In genomic region chr12:26971963-26972362, GRCh38 we compare ENCODE assay signal across 8 cellular contexts. TPM values are rescaled to one million over a fixed set of nuclear protein-coding genes. Genes with fewer than 3 reads are reported as not detected.
DNase-seq lines count a peak whose midpoint lies in the region; ATAC-seq, FAIRE-seq and TF ChIP-seq lines count a peak whose summit lies in the region.

No MANE protein-coding gene starts in this region.

- H3K4me1 ChIP-seq in ascending aorta, result no peaks in the 10 kb centered on the region
- no peaks in the 10 kb centered on the region for H3K4me1 ChIP-seq in tibial artery

- ATAC-seq in GM19463 (IDR thresholded peaks at IDR 0.05; ENCODE audit: unreplicated experiment) (peak; percentile 100), HG03460 (IDR thresholded peaks at IDR 0.05; ENCODE audit: unreplicated experiment) (peak; percentile 99)

- H3K27me3 ChIP-seq in ascending aorta (no peaks in the 10 kb centered on the region), tibial artery (no peaks in the 10 kb centered on the region)

- no peaks in the 10 kb centered on the region for H3K27me3 Mint-ChIP-seq in activated T-helper 1 cell treated with anti-CD3 and anti-CD28 coated beads, Interleukin-12 subunit alpha, Interleukin-12 subunit beta, Interleukin-2, Interleukin-4 antibody, amounts not matched to agents 30 ng/mL and 10 ng/mL and 1 ng/mL, durations not matched to agents 14 hours and 24 hours and 36 hours (ENCODE audit: insufficient read depth)

- H3K27ac Mint-ChIP-seq in activated T-helper 1 cell treated with anti-CD3 and anti-CD28 coated beads, Interleukin-12 subunit alpha, Interleukin-12 subunit beta, Interleukin-2, Interleukin-4 antibody, amounts not matched to agents 30 ng/mL and 10 ng/mL and 1 ng/mL, durations not matched to agents 14 hours and 24 hours and 36 hours, result peak overlapping the region; percentile 74

- H3K9me3 Mint-ChIP-seq in activated T-helper 1 cell treated with anti-CD3 and anti-CD28 coated beads, Interleukin-12 subunit alpha, Interleukin-12 subunit beta, Interleukin-2, Interleukin-4 antibody, amounts not matched to agents 30 ng/mL and 10 ng/mL and 1 ng/mL, durations not matched to agents 14 hours and 24 hours and 36 hours, result no peaks in the 10 kb centered on the region

- FAIRE-seq in RCC 7860 (lab: Jason Lieb, UNC), result no peak

- H3K36me3 ChIP-seq in ascending aorta (peaks cover 32 to 51% of the 10 kb centered on the region in 2 donors), tibial artery (peaks cover 38 to 87% (median 73%) of the 10 kb centered on the region in 3 donors)

- intact Hi-C loops in activated T-helper 1 cell treated with anti-CD3 and anti-CD28 coated beads, Interleukin-12 subunit alpha, Interleukin-12 subunit beta, Interleukin-2, Interleukin-4 antibody, amounts not matched to agents 30 ng/mL and 10 ng/mL and 1 ng/mL, durations not matched to agents 14 hours and 24 hours and 36 hours (cut with micrococcal nuclease), result loop anchor here (1.0 kb wide), 3 partner anchors 34 to 738 kb away; partner anchors contain the start of genes FGFR1OP2, MRPS35 and TM7SF3
- intact Hi-C loops in ascending aorta (cut with DNase I) (no loop called here), tibial artery (cut with DNase I; ENCODE audit: low total_unique reads) (no loop called here)

- H3K4me3 ChIP-seq in ascending aorta (no peak overlapping the region), tibial artery (no peak overlapping the region)

- peak overlapping the region; percentile 24 for H3K4me3 Mint-ChIP-seq in activated T-helper 1 cell treated with anti-CD3 and anti-CD28 coated beads, Interleukin-12 subunit alpha, Interleukin-12 subunit beta, Interleukin-2, Interleukin-4 antibody, amounts not matched to agents 30 ng/mL and 10 ng/mL and 1 ng/mL, durations not matched to agents 14 hours and 24 hours and 36 hours

- H3K9me3 ChIP-seq in ascending aorta (no peaks in the 10 kb centered on the region), tibial artery (no peaks in the 10 kb centered on the region)

- H3K27ac ChIP-seq in ascending aorta (no peak overlapping the region), tibial artery (no peak overlapping the region)

- DNase-seq in activated T-helper 1 cell treated with anti-CD3 and anti-CD28 coated beads, Interleukin-12 subunit alpha, Interleukin-12 subunit beta, Interleukin-2, Interleukin-4 antibody, amounts not matched to agents 30 ng/mL and 10 ng/mL and 1 ng/mL, durations not matched to agents 14 hours and 24 hours and 36 hours (ENCODE audit: low spot score), result peak; percentile 60
- peak; percentile 11 for DNase-seq in stimulated activated CD8-positive, alpha-beta memory T cell treated with anti-CD3 and anti-CD28 coated beads, Interleukin-7, amount 100 ng/mL, for 24 hours (ENCODE audit: low read depth)
- DNase-seq in ascending aorta (ENCODE audit: low spot score in 2 of 2) (no peak), RCC 7860 (ENCODE audit: low spot score) (no peak), mucosa of gallbladder (ENCODE audit: low spot score) (no peak), tibial artery (no peak)

- peaks cover 24% of the 10 kb centered on the region for H3K4me1 Mint-ChIP-seq in activated T-helper 1 cell treated with anti-CD3 and anti-CD28 coated beads, Interleukin-12 subunit alpha, Interleukin-12 subunit beta, Interleukin-2, Interleukin-4 antibody, amounts not matched to agents 30 ng/mL and 10 ng/mL and 1 ng/mL, durations not matched to agents 14 hours and 24 hours and 36 hours (ENCODE audit: low read depth)

- peaks cover 55% of the 10 kb centered on the region for H3K36me3 Mint-ChIP-seq in activated T-helper 1 cell treated with anti-CD3 and anti-CD28 coated beads, Interleukin-12 subunit alpha, Interleukin-12 subunit beta, Interleukin-2, Interleukin-4 antibody, amounts not matched to agents 30 ng/mL and 10 ng/mL and 1 ng/mL, durations not matched to agents 14 hours and 24 hours and 36 hours (ENCODE audit: low read depth)

- TF ChIP-seq CTCF in ascending aorta (IDR thresholded peaks at IDR 0.05) (no peak), tibial artery (IDR thresholded peaks at IDR 0.05) (no peak)

RNA-seq across cellular contexts. Expression of gene FGFR1OP2, which starts 33.7 kb away (rescaled TPM):
- 48.3 and 49.9 TPM in 2 replicates for total RNA-seq in activated T-helper 1 cell treated with anti-CD3 and anti-CD28 coated beads, Interleukin-12 subunit alpha, Interleukin-12 subunit beta, Interleukin-2, Interleukin-4 antibody, amounts not matched to agents 30 ng/mL and 10 ng/mL and 1 ng/mL, durations not matched to agents 14 hours and 24 hours and 36 hours
- total RNA-seq in ascending aorta, result 34.3 TPM
- 39.1 TPM for total RNA-seq in mucosa of gallbladder

RNA-seq across cellular contexts. Expression of gene INTS13, which starts 34.2 kb away (rescaled TPM):
- 43.8 and 52.2 TPM in 2 replicates for total RNA-seq in activated T-helper 1 cell treated with anti-CD3 and anti-CD28 coated beads, Interleukin-12 subunit alpha, Interleukin-12 subunit beta, Interleukin-2, Interleukin-4 antibody, amounts not matched to agents 30 ng/mL and 10 ng/mL and 1 ng/mL, durations not matched to agents 14 hours and 24 hours and 36 hours
- total RNA-seq in ascending aorta (47.5 TPM), mucosa of gallbladder (13.8 TPM)

RNA-seq across cellular contexts. Expression of gene TM7SF3, which starts 42.2 kb away (rescaled TPM):
- 43.5 and 47.0 TPM in 2 replicates for total RNA-seq in activated T-helper 1 cell treated with anti-CD3 and anti-CD28 coated beads, Interleukin-12 subunit alpha, Interleukin-12 subunit beta, Interleukin-2, Interleukin-4 antibody, amounts not matched to agents 30 ng/mL and 10 ng/mL and 1 ng/mL, durations not matched to agents 14 hours and 24 hours and 36 hours
- total RNA-seq in ascending aorta (213 TPM), mucosa of gallbladder (82.8 TPM)

RNA-seq across cellular contexts. Expression of gene MED21, which starts 50.4 kb away (rescaled TPM):
- total RNA-seq in activated T-helper 1 cell treated with anti-CD3 and anti-CD28 coated beads, Interleukin-12 subunit alpha, Interleukin-12 subunit beta, Interleukin-2, Interleukin-4 antibody, amounts not matched to agents 30 ng/mL and 10 ng/mL and 1 ng/mL, durations not matched to agents 14 hours and 24 hours and 36 hours, result 28.9 and 34.1 TPM in 2 replicates
- total RNA-seq in ascending aorta, result 9.8 TPM
- total RNA-seq in mucosa of gallbladder, result 59.0 TPM

Comparison
In these comparisons a context has a peak if more than half of its experiments do, and no peak if none do; other contexts are left out.
1. DNase-seq: peak in activated T-helper 1 cell treated with anti-CD3 and anti-CD28 coated beads, Interleukin-12 subunit alpha, Interleukin-12 subunit beta, Interleukin-2, Interleukin-4 antibody, amounts not matched to agents 30 ng/mL and 10 ng/mL and 1 ng/mL, durations not matched to agents 14 hours and 24 hours and 36 hours (single experiment) and stimulated activated CD8-positive, alpha-beta memory T cell treated with anti-CD3 and anti-CD28 coated beads, Interleukin-7, amount 100 ng/mL, for 24 hours (single experiment); none in ascending aorta (0 of 2), RCC 7860 (single experiment), mucosa of gallbladder (single experiment) and tibial artery (0 of 2).